ENCODE assay signal across 2 cellular contexts in genomic region chr1:87796521-87796920, GRCh38.
A peak's percentile ranks its signal among the peaks of the same experiment; 100 is the strongest.
TF ChIP-seq lines count a peak whose summit lies in the region.

No MANE protein-coding gene starts in this region.

TF ChIP-seq in IMR-90, 13 proteins besides CTCF, POLR2A, EP300 and RAD21 (continued from another document):
- TF ChIP-seq ELK1 (IDR thresholded peaks at IDR 0.05; ENCODE audit: borderline replicate concordance, low read depth, low read length) (no peak), BHLHE40 (IDR thresholded peaks at IDR 0.05; ENCODE audit: low read depth, low read length) (no peak), CHD1 (IDR thresholded peaks at IDR 0.05; ENCODE audit: low read depth, low read length) (no peak), USF2 (IDR thresholded peaks at IDR 0.05; ENCODE audit: low read depth, low read length) (no peak), FOS (IDR thresholded peaks at IDR 0.05; ENCODE audit: low read depth, low read length) (no peak), MAFK (IDR thresholded peaks at IDR 0.05; ENCODE audit: low read depth, low read length) (no peak), CEBPB (IDR thresholded peaks at IDR 0.05; ENCODE audit: low read depth, low read length) (no peak), NFE2L2 (IDR thresholded peaks at IDR 0.05; ENCODE audit: low read depth, low read length) (no peak)

TF ChIP-seq in neural cell, 6 proteins besides CTCF, POLR2A, EP300 and RAD21 (continued from another document):
- TF ChIP-seq REST (IDR thresholded peaks at IDR 0.05; ENCODE audit: borderline replicate concordance): peak; percentile 43
- TF ChIP-seq POLR2AphosphoS5 (IDR thresholded peaks at IDR 0.05): peak; percentile 88
- peak; percentile 53 for TF ChIP-seq MXI1 (conservative IDR thresholded peaks at IDR 0.05; ENCODE audit: poor library complexity, severe bottlenecking)
- TF ChIP-seq TAF1 (IDR thresholded peaks at IDR 0.05; ENCODE audit: low read depth): no peak
